2 cellular contexts compared by ENCODE assay signal in the genomic region with DNA sequence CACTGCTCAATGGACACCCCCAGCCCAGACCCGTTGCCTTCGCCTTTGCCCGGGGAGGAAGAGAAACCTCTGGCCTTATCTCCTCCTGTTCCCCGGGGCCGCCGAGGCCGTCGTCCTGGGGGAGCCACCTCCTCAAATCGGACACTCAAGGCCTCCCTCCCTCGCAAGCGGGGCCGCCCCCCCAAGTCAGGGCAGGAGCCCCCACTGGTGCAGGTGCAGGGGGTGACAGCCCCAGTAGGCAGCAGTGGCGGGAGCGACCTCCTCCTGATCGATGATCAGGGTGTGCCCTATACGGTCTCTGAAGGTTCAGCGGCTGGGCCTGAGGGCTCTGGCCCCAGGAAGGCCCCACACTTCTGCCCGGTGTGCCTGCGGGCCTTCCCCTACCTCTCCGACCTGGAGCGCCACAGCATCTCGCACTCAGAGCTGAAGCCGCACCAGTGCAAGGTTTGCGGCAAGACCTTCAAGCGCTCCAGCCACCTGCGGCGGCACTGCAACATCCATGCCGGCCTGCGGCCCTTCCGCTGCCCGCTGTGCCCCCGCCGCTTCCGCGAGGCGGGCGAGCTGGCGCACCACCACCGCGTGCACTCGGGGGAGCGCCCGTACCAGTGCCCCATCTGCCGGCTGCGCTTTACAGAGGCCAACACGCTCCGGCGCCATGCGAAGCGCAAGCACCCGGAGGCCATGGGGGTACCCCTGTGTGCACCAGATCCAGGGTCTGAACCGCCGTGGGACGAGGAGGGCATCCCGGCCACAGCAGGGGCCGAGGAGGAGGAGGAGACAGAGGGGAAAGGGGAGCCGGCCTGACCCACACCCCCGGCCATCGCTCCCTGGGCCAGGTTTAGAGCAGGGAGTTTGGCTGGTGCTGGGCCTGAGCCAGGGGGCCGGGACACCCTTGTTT.
TF ChIP-seq lines count a peak whose summit lies in the region.

No MANE protein-coding gene starts in this region.

TF ChIP-seq in HCT116, 20 proteins besides CTCF, POLR2A, EP300 and RAD21:
- TF ChIP-seq POLR2AphosphoS5 (IDR thresholded peaks at IDR 0.05; ENCODE audit: low read depth, low read length) (no peak), CEBPB (IDR thresholded peaks at IDR 0.05; ENCODE audit: low read depth) (no peak), FOSL1 (IDR thresholded peaks at IDR 0.05; ENCODE audit: low read depth) (no peak), CBX3 (IDR thresholded peaks at IDR 0.05; ENCODE audit: low read depth) (no peak), EZH2phosphoT487 (IDR thresholded peaks at IDR 0.05; ENCODE audit: borderline replicate concordance) (no peak), ZNF274 (IDR thresholded peaks at IDR 0.05; ENCODE audit: low read depth, low read length) (no peak), ELF1 (IDR thresholded peaks at IDR 0.05; ENCODE audit: borderline replicate concordance, low read depth) (no peak), SIN3A (IDR thresholded peaks at IDR 0.05; ENCODE audit: low read depth) (no peak), SRF (IDR thresholded peaks at IDR 0.05; ENCODE audit: low read depth) (no peak), EGR1 (IDR thresholded peaks at IDR 0.05; ENCODE audit: low read depth) (no peak), YY1 (IDR thresholded peaks at IDR 0.05; ENCODE audit: extremely low read depth, insufficient replicate concordance, low read depth, low read length) (no peak), TCF7L2 (IDR thresholded peaks at IDR 0.05; ENCODE audit: borderline replicate concordance, extremely low read depth, insufficient read depth, insufficient read length) (no peak), JUND (IDR thresholded peaks at IDR 0.05) (no peak), EZH2 (IDR thresholded peaks at IDR 0.05) (no peak), SP1 (IDR thresholded peaks at IDR 0.05; ENCODE audit: low read depth) (no peak), ZFX (IDR thresholded peaks at IDR 0.05) (no peak)
- TF ChIP-seq, protein P1, sequence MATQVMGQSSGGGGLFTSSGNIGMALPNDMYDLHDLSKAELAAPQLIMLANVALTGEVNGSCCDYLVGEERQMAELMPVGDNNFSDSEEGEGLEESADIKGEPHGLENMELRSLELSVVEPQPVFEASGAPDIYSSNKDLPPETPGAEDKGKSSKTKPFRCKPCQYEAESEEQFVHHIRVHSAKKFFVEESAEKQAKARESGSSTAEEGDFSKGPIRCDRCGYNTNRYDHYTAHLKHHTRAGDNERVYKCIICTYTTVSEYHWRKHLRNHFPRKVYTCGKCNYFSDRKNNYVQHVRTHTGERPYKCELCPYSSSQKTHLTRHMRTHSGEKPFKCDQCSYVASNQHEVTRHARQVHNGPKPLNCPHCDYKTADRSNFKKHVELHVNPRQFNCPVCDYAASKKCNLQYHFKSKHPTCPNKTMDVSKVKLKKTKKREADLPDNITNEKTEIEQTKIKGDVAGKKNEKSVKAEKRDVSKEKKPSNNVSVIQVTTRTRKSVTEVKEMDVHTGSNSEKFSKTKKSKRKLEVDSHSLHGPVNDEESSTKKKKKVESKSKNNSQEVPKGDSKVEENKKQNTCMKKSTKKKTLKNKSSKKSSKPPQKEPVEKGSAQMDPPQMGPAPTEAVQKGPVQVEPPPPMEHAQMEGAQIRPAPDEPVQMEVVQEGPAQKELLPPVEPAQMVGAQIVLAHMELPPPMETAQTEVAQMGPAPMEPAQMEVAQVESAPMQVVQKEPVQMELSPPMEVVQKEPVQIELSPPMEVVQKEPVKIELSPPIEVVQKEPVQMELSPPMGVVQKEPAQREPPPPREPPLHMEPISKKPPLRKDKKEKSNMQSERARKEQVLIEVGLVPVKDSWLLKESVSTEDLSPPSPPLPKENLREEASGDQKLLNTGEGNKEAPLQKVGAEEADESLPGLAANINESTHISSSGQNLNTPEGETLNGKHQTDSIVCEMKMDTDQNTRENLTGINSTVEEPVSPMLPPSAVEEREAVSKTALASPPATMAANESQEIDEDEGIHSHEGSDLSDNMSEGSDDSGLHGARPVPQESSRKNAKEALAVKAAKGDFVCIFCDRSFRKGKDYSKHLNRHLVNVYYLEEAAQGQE (IDR thresholded peaks at IDR 0.05; ENCODE audit: low read depth): no peak
- TF ChIP-seq, protein P2, sequence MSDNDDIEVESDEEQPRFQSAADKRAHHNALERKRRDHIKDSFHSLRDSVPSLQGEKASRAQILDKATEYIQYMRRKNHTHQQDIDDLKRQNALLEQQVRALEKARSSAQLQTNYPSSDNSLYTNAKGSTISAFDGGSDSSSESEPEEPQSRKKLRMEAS (IDR thresholded peaks at IDR 0.05): no peak
- TF ChIP-seq, protein P3, sequence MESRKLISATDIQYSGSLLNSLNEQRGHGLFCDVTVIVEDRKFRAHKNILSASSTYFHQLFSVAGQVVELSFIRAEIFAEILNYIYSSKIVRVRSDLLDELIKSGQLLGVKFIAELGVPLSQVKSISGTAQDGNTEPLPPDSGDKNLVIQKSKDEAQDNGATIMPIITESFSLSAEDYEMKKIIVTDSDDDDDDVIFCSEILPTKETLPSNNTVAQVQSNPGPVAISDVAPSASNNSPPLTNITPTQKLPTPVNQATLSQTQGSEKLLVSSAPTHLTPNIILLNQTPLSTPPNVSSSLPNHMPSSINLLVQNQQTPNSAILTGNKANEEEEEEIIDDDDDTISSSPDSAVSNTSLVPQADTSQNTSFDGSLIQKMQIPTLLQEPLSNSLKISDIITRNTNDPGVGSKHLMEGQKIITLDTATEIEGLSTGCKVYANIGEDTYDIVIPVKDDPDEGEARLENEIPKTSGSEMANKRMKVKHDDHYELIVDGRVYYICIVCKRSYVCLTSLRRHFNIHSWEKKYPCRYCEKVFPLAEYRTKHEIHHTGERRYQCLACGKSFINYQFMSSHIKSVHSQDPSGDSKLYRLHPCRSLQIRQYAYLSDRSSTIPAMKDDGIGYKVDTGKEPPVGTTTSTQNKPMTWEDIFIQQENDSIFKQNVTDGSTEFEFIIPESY (IDR thresholded peaks at IDR 0.05; ENCODE audit: extremely low read depth, insufficient replicate concordance, low read length): no peak
- TF ChIP-seq, protein P4, sequence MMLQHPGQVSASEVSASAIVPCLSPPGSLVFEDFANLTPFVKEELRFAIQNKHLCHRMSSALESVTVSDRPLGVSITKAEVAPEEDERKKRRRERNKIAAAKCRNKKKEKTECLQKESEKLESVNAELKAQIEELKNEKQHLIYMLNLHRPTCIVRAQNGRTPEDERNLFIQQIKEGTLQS (IDR thresholded peaks at IDR 0.05): no peak
TF ChIP-seq in HCT116: peak in this region for 0.

TF ChIP-seq in H1, 55 proteins besides CTCF, POLR2A, EP300 and RAD21:
- TF ChIP-seq POLR2AphosphoS5 (IDR thresholded peaks at IDR 0.05; ENCODE audit: low read depth, low read length) (no peak), HDAC2 (IDR thresholded peaks at IDR 0.05; ENCODE audit: borderline replicate concordance in 1 of 2, low read depth in 2 of 2, low read length in 2 of 2) (no peak), PHF8 (conservative IDR thresholded peaks at IDR 0.05; ENCODE audit: low read depth, low read length) (no peak), JUND (IDR thresholded peaks at IDR 0.05; ENCODE audit: low read length) (no peak), BACH1 (IDR thresholded peaks at IDR 0.05; ENCODE audit: low read length) (no peak), EGR1 (IDR thresholded peaks at IDR 0.05; ENCODE audit: borderline replicate concordance, low read depth, low read length) (no peak)
